Comparison of ENCODE assay signal across 1 cellular context in the genomic region with DNA sequence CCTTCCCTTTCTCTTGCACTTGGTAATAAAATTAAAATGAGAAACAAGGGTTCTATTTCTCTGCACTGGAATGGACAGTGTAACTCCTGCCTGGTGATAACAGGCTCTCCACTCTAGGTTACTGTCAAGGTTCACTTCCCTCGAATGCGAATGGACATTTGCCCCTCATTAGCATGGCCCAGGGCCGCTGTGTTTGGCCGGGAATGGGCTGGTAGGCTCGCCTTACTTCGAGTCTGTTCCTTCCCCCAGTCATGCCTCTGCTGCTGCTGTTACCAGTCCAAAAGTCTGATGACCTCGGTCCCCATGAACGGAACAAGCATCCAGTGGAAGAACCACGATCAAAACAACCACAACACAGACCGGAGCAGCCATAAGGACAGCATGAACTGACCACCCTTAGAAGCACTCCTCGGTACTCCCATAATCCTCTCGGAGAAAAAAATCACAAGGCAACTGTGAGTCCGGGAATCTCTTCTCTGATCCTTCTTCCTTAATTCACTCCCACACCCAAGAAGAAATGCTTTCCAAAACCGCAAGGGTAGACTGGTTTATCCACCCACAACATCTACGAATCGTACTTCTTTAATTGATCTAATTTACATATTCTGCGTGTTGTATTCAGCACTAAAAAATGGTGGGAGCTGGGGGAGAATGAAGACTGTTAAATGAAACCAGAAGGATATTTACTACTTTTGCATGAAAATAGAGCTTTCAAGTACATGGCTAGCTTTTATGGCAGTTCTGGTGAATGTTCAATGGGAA.
TF ChIP-seq lines count a peak whose summit lies in the region.

No MANE protein-coding gene starts in this region.

TF ChIP-seq in H1, 55 proteins besides CTCF, POLR2A, EP300 and RAD21:
- TF ChIP-seq GABPA (IDR thresholded peaks at IDR 0.05; ENCODE audit: borderline replicate concordance, insufficient read depth, low read length): no peak
- TF ChIP-seq KDM4A (IDR thresholded peaks at IDR 0.05; ENCODE audit: low read depth, low read length, severe bottlenecking): no peak
- TF ChIP-seq EZH2 (IDR thresholded peaks at IDR 0.05; ENCODE audit: low read depth, low read length, severe bottlenecking): no peak
- no peak for TF ChIP-seq TCF12 (IDR thresholded peaks at IDR 0.05; ENCODE audit: low read depth, low read length)
- TF ChIP-seq TAF7 (optimal IDR thresholded peaks at IDR 0.05; ENCODE audit: borderline replicate concordance, low read depth, low read length): no peak
- TF ChIP-seq ZNF274 (IDR thresholded peaks at IDR 0.05; ENCODE audit: borderline replicate concordance, extremely low read depth, low read length): no peak
- no peak for TF ChIP-seq EGR1 (IDR thresholded peaks at IDR 0.05; ENCODE audit: borderline replicate concordance, low read depth, low read length)
- TF ChIP-seq SP4 (IDR thresholded peaks at IDR 0.05; ENCODE audit: low read length): no peak
- TF ChIP-seq PHF8 (conservative IDR thresholded peaks at IDR 0.05; ENCODE audit: low read depth, low read length): no peak
- TF ChIP-seq BRCA1 (IDR thresholded peaks at IDR 0.05; ENCODE audit: low read depth, low read length): no peak
- no peak for TF ChIP-seq CEBPB (IDR thresholded peaks at IDR 0.05; ENCODE audit: low read depth, low read length)
- no peak for TF ChIP-seq KDM5A (IDR thresholded peaks at IDR 0.05; ENCODE audit: low read length)
- TF ChIP-seq, protein P1, sequence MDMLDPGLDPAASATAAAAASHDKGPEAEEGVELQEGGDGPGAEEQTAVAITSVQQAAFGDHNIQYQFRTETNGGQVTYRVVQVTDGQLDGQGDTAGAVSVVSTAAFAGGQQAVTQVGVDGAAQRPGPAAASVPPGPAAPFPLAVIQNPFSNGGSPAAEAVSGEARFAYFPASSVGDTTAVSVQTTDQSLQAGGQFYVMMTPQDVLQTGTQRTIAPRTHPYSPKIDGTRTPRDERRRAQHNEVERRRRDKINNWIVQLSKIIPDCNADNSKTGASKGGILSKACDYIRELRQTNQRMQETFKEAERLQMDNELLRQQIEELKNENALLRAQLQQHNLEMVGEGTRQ (IDR thresholded peaks at IDR 0.05; ENCODE audit: low read length): no peak
